8 cellular contexts compared by ENCODE assay signal in the genomic region with DNA sequence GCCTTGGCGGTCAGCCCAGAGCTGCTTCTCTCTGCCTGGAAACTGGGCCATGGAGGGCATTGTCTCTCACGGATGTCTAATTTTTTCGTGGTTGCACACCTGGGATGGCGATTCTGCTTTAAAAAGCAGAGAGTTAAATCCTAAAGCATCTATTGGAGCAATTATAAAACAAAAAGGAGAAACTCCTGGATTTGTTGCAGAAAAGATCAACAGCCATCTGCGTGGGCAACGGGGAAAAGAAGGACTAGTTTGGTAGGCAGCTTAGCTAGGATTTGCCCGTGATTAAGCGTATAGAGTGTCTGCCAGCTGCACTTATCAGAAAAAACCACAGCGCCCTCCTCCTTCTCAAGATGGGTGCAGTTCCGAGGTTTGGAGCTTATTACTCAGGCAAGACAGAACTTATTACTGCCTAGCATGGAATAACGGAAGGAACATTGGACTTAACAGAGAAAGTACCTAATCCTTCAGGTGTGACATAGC. TPM values are rescaled to one million over a fixed set of nuclear protein-coding genes. Genes with fewer than 3 reads are reported as not detected.
DNase-seq lines count a peak whose midpoint lies in the region; ATAC-seq, FAIRE-seq and TF ChIP-seq lines count a peak whose summit lies in the region.

No MANE protein-coding gene starts in this region.

- peaks cover 14% of the 10 kb centered on the region; the same call in 1 of the 2 replicates for H3K36me3 ChIP-seq in HUES64 (ENCODE audit: insufficient read depth, low read length)
- H3K36me3 ChIP-seq in adrenal gland (replicated peaks in 1 of 2) = no peaks in the 10 kb centered on the region
- no peaks in the 10 kb centered on the region for H3K36me3 ChIP-seq in pancreas

- TF ChIP-seq POLR2A in adrenal gland (IDR thresholded peaks at IDR 0.05) = no peak

- DNase-seq in AG08395 (ENCODE audit: low spot score) (peak; percentile 79), RPMI7951 (ENCODE audit: low read depth) (peak; percentile 84), adrenal gland (peak; percentile 43 to 72 (median 58)), Right ventricle myocardium superior (no peak), pancreas (peak in 3 of 6 donors; percentile 21 to 49 (median 44)), OCI-M2 (lab: John Stamatoyannopoulos, UW; ENCODE audit: unreplicated experiment) (no peak)

- H3K9me3 ChIP-seq in HUES64 (ENCODE audit: insufficient read depth, low read depth, low read length) (no peaks in the 10 kb centered on the region), adrenal gland (replicated peaks in 1 of 3) (no peaks in the 10 kb centered on the region), pancreas (no peaks in the 10 kb centered on the region)

- intact Hi-C loops in adrenal gland (cut with DNase I) (no loop called here), Right ventricle myocardium superior (cut with DNase I) (no loop called here), pancreas (cut with DNase I) (no loop called here)

- TF ChIP-seq CTCF in adrenal gland (IDR thresholded peaks at IDR 0.05) (peak in 1 of 6 experiments; percentile 14), pancreas (IDR thresholded peaks at IDR 0.05) (no peak)

- peak overlapping the region; percentile 93 for H3K9ac ChIP-seq in HUES64 (ENCODE audit: low read depth, low read length)

- H3K27me3 ChIP-seq in HUES64 (ENCODE audit: insufficient read depth, low read length) (no peaks in the 10 kb centered on the region), adrenal gland (no peaks in the 10 kb centered on the region), pancreas (no peaks in the 10 kb centered on the region)

- ATAC-seq in GM18502 (IDR thresholded peaks at IDR 0.05; ENCODE audit: poor library complexity, unreplicated experiment) (peak; percentile 47), Right ventricle myocardium superior (ENCODE audit: poor library complexity) (peak; percentile 46), pancreas (peak; percentile 70 to 85 (median 77))

- no peak for FAIRE-seq in pancreas (lab: Jason Lieb, UNC)

- H3K4me1 ChIP-seq in HUES64 (ENCODE audit: insufficient read depth, low read length) (peaks cover 18% of the 10 kb centered on the region), adrenal gland (replicated peaks in 1 of 2) (peaks cover 18 to 27% of the 10 kb centered on the region in 2 donors), pancreas (peaks cover 4 to 9% (median 7%) of the 10 kb centered on the region in 3 donors)

- WGBS in HUES64 = 16% methylated on average over 11 of the region's 11 CpGs
- WGBS in adrenal gland, 4 donors = 1 to 2% (median 1%) methylated on average over 10 to 11 of the region's 11 CpGs
- WGBS in pancreas, 2 donors = 1% methylated on average over 11 of the region's 11 CpGs

- no peak overlapping the region for H3K27ac ChIP-seq in HUES64 (ENCODE audit: low read depth, low read length)
- peak overlapping the region; percentile 40 to 96 (median 89) for H3K27ac ChIP-seq in adrenal gland
- peak overlapping the region; percentile 63 to 89 (median 74) for H3K27ac ChIP-seq in pancreas

- H3K4me3 ChIP-seq in HUES64 (ENCODE audit: low read length) = peak overlapping the region; percentile 98
- H3K4me3 ChIP-seq in adrenal gland = peak overlapping the region in 3 of 4 donors; percentile 53 to 95 (median 89)
- peak overlapping the region; percentile 68 to 92 (median 88) for H3K4me3 ChIP-seq in pancreas

RNA-seq across cellular contexts. Expression of a gene that starts 0.5 kb away (rescaled TPM):
- polyA plus RNA-seq in HUES64 (2013, experiment 1 of 2) = 32.8 TPM
- 35.8 TPM for polyA plus RNA-seq in HUES64 (2013, experiment 2 of 2)
- total RNA-seq in RPMI7951 (2014; rRNA removed; shearing (Covaris generic)) = 70.3 and 86.8 TPM in 2 replicates
- total RNA-seq in adrenal gland (10 to 100 TPM; 18.8 to 38.5 (median 29.7) TPM), Right ventricle myocardium superior (17.3 TPM), pancreas (10 to 100 TPM in 2 of 6 donors, 1 to 10 TPM in 4; 5.1 to 16.9 (median 7.3) TPM)
- polyA plus RNA-seq in adrenal gland (10 to 100 TPM in 1 of 3 donors, 1 to 10 TPM in 2; 3.9 to 24.7 (median 5.1) TPM), pancreas (1 to 10 TPM; 3.3 to 9.4 TPM)

RNA-seq across cellular contexts. Expression of a gene that starts 43.2 kb away (rescaled TPM):
- not detected for polyA plus RNA-seq in HUES64 (2013, experiment 1 of 2)
- polyA plus RNA-seq in HUES64 (2013, experiment 2 of 2) = not detected
- total RNA-seq in RPMI7951 (2014; rRNA removed; shearing (Covaris generic)) = 0.60 and 0.88 TPM in 2 replicates
- total RNA-seq in adrenal gland (under 1 TPM in 3 of 8 donors, not detected in 5; 0.08 to 0.18 (median 0.14) TPM), Right ventricle myocardium superior (not detected), pancreas (not detected)
- polyA plus RNA-seq in adrenal gland (not detected), pancreas (not detected)

Comparison
In these comparisons a context has a peak if more than half of its experiments do, and no peak if none do; other contexts are left out.
1. DNase-seq: peak in AG08395 (single experiment), RPMI7951 (single experiment) and adrenal gland (7 of 7); none in Right ventricle myocardium superior (single experiment) and OCI-M2 (single experiment).
2. Peak in every context shown above with its lines, with median percentiles within 50 percentile points of each other: ATAC-seq and H3K4me3 ChIP-seq.